11 cellular contexts compared by ENCODE assay signal in genomic region chr10:102252508-102252907, GRCh38. TPM values are rescaled to one million over a fixed set of nuclear protein-coding genes. Genes with fewer than 3 reads are reported as not detected.
A peak's percentile ranks its signal among the peaks of the same experiment; 100 is the strongest.
DNase-seq lines count a peak whose midpoint lies in the region; ATAC-seq, FAIRE-seq and TF ChIP-seq lines count a peak whose summit lies in the region.
"Not testable (repeated sequence)": the region's sequence is repeated elsewhere in the genome, so short reads cannot be mapped to it uniquely, and the experiment has no call there.
"Had no signal": no experiment of that assay in that cellular context is flagged by ENCODE, and none has a peak within 500 bp of the region (broad histone marks: within the 10 kb centered on the region; RNA-seq: fewer than 3 reads in every experiment).

No MANE protein-coding gene starts in this region.

- H3K27me3 ChIP-seq in GM23248 (replicated peaks; ENCODE audit: insufficient read depth); endothelial cell of umbilical vein (ENCODE audit: control insufficient read depth in 2 of 2, insufficient read depth in 2 of 2, low read length in 2 of 2): not testable (repeated sequence)

- FAIRE-seq in A549 (lab: Jason Lieb, UNC); endothelial cell of umbilical vein (lab: Jason Lieb, UNC): not testable (repeated sequence)

- not testable (repeated sequence) for H3K4me2 ChIP-seq in A549; GM23248 (ENCODE audit: unreplicated experiment); endothelial cell of umbilical vein (ENCODE audit: insufficient read depth, low read length)

- in situ Hi-C loops in GM23248 (cut with MboI) = not testable (repeated sequence)

- peaks cover 100% of the 10 kb centered on the region for H3K79me2 ChIP-seq in GM23248 (ENCODE audit: insufficient read depth)
- peaks cover 94% of the 10 kb centered on the region for H3K79me2 ChIP-seq in endothelial cell of umbilical vein (ENCODE audit: control insufficient read depth, insufficient read depth, low read length)

- not testable (repeated sequence) for H3K27ac ChIP-seq in A549; endothelial cell of umbilical vein (ENCODE audit: insufficient read depth, low read depth, low read length)
- peak overlapping the region; percentile 41 for H3K27ac ChIP-seq in GM23248

- BruUV-seq in endothelial cell of umbilical vein (replicated peaks; lab: Mats Ljungman, UMichigan) = not testable (repeated sequence)

- POLR2A ChIA-PET in A549 (lab: Yijun Ruan, JAX); endothelial cell of umbilical vein (lab: Charles Lee): not testable (repeated sequence)

- not testable (repeated sequence) for H3K9me1 ChIP-seq in endothelial cell of umbilical vein (replicated peaks; ENCODE audit: control insufficient read depth, extremely low read depth, insufficient read depth, low read length)

- H3K4me3 ChIP-seq in A549; GM23248; endothelial cell of umbilical vein (replicated peaks in 1 of 3; ENCODE audit: insufficient read depth in 1 of 3, low read depth in 1 of 3, low read length in 3 of 3): not testable (repeated sequence)

- H3K36me3 ChIP-seq in GM23248 (ENCODE audit: low read depth); endothelial cell of umbilical vein (ENCODE audit: control insufficient read depth in 2 of 2, extremely low read depth in 1 of 2, insufficient read depth in 2 of 2, low read length in 2 of 2): not testable (repeated sequence)

- dilution Hi-C loops in endothelial cell of umbilical vein (cut with MboI; ENCODE audit: extremely low pct_ligation_motif_present, low sequenced_read_pairs) = not testable (repeated sequence)

- WGBS in A549 (ENCODE audit: missing lambda C conversion rate) = 81% methylated on average over 3 of the region's 3 CpGs
- WGBS in GM23248 (ENCODE audit: low coverage in 1 of 2, low lambda C conversion rate in 2 of 2, missing lambda C conversion rate in 2 of 2), 2 experiments = 89 to 93% methylated on average over 3 of the region's 3 CpGs

- not testable (repeated sequence) for TF ChIP-seq CTCF in A549 (IDR thresholded peaks at IDR 0.05); endothelial cell of umbilical vein (IDR thresholded peaks at IDR 0.05; ENCODE audit: extremely low read depth in 1 of 2, insufficient read depth in 1 of 2, low read depth in 1 of 2, low read length in 2 of 2)

- peaks cover 26% of the 10 kb centered on the region; the same call in 1 of the 2 replicates for H4K20me1 ChIP-seq in GM23248 (ENCODE audit: insufficient read depth)
- H4K20me1 ChIP-seq in endothelial cell of umbilical vein (replicated peaks; ENCODE audit: control insufficient read depth, extremely low read depth, insufficient read depth, low read length) = not testable (repeated sequence)

- intact Hi-C loops in endothelial cell of umbilical vein (cut with micrococcal nuclease) = not testable (repeated sequence)

- not testable (repeated sequence) for ATAC-seq in A549

- H3F3A ChIP-seq in GM23248 (ENCODE audit: insufficient read depth) = peaks cover 16% of the 10 kb centered on the region; the same call in 1 of the 2 replicates

- H3K4me1 ChIP-seq in A549; endothelial cell of umbilical vein (ENCODE audit: control insufficient read depth, extremely low read depth, insufficient read depth, low read length): not testable (repeated sequence)
- H3K4me1 ChIP-seq in GM23248 (ENCODE audit: insufficient read depth) = peaks cover 10% of the 10 kb centered on the region

- TF ChIP-seq POLR2A in A549 (IDR thresholded peaks at IDR 0.05; ENCODE audit: low read length); endothelial cell of umbilical vein (IDR thresholded peaks at IDR 0.05; ENCODE audit: low read depth, low read length): not testable (repeated sequence)

- DNase-seq in A549 (ENCODE audit: low read depth in 1 of 2, low spot score in 1 of 2); endothelial cell of umbilical vein (ENCODE audit: low read depth, low spot score): not testable (repeated sequence)
- DNase-seq in GM23248 (peak; percentile 24), M059J (ENCODE audit: low read depth) (peak; percentile 63), RPMI7951 (ENCODE audit: low read depth) (peak; percentile 43), amniotic epithelial cell (ENCODE audit: low read depth) (peak; percentile 66), kidney tubule cell (ENCODE audit: low spot score) (peak; percentile 30)

- H3K9me2 ChIP-seq in GM23248 (ENCODE audit: insufficient read depth) = not testable (repeated sequence)

- H3K9me3 ChIP-seq in A549; GM23248 (ENCODE audit: low read depth); endothelial cell of umbilical vein (replicated peaks; ENCODE audit: control insufficient read depth, insufficient read depth, low read length): not testable (repeated sequence)

- H2AFZ ChIP-seq in GM23248; endothelial cell of umbilical vein (ENCODE audit: low read depth, low read length): not testable (repeated sequence)

- CTCF ChIA-PET in A549 (lab: Yijun Ruan, JAX) = interaction anchor here (0.7 to 10.7 kb wide), 4 partner anchors 12 to 147 kb away, joined by 3 to 116 read pairs (median 10); partner anchors contain the start of gene ELOVL3
- CTCF ChIA-PET in endothelial cell of umbilical vein (lab: Charles Lee) = interaction anchor here (0.8 to 3.7 kb wide), 5 partner anchors 22 to 100 kb away, joined by 3 to 16 read pairs (median 8); no protein-coding TSS in a partner anchor

- TF ChIP-seq RAD21 in A549 (conservative IDR thresholded peaks at IDR 0.05 in 1 of 2, IDR thresholded peaks at IDR 0.05 in 1 of 2) = not testable (repeated sequence)

- not testable (repeated sequence) for H3K9ac ChIP-seq in GM23248; endothelial cell of umbilical vein (replicated peaks; ENCODE audit: extremely low read depth, insufficient read depth, low read length)

- TF ChIP-seq EP300 in A549 (IDR thresholded peaks at IDR 0.05) = not testable (repeated sequence)

RNA-seq across cellular contexts. Expression of gene GBF1, which starts 7.2 kb away (rescaled TPM):
- polyA plus RNA-seq in A549 (2011; rRNA removed) (21.3 and 34.7 TPM in 2 replicates), A549 (2017; fragmentation: RNase III; extraction: RNeasy Plus Mini Kit Qiagen cat#74134 plus additional on column Dnase treatment) (20.4 to 22.2 TPM (median 22.1 TPM) in 3 replicates), GM23248 (2016; fragmentation: Nextera tagmentation; extraction: Ambion mirVana) (28.1 and 29.8 TPM in 2 replicates), endothelial cell of umbilical vein (20.3 and 26.0 TPM in 2 replicates)
- 11.0 and 14.2 TPM in 2 replicates for polyA plus RNA-seq in A549 (2012; cell fraction: cytosol; rRNA removed)
- 40.9 and 47.8 TPM in 2 replicates for polyA plus RNA-seq in A549 (2012; cell fraction: nucleus; rRNA removed)
- polyA minus RNA-seq in A549 (2011; rRNA and poly(A)+ RNA removed) = 79.2 and 86.6 TPM in 2 replicates
- 43.9 and 48.7 TPM in 2 replicates for total RNA-seq in GM23248 (2014; rRNA removed; shearing (Covaris generic))
- total RNA-seq in M059J (2014; rRNA removed; shearing (Covaris generic)) = 34.4 and 54.7 TPM in 2 replicates
- 23.9 and 31.0 TPM in 2 replicates for total RNA-seq in RPMI7951 (2014; rRNA removed; shearing (Covaris generic))
- total RNA-seq in endothelial cell of umbilical vein = 45.7 and 49.7 TPM in 2 replicates
- polyA plus RNA-seq in endothelial cell of umbilical vein (2011; cell fraction: cytosol; rRNA removed) = 19.9 and 21.9 TPM in 2 replicates
- polyA plus RNA-seq in endothelial cell of umbilical vein (2011; cell fraction: nucleus; rRNA removed) = 59.6 and 72.0 TPM in 2 replicates
- polyA plus RNA-seq in endothelial cell of umbilical vein (2012) = 38.7 and 46.4 TPM in 2 replicates
- polyA minus RNA-seq in endothelial cell of umbilical vein = 66.8 and 73.4 TPM in 2 replicates
- 23.2 TPM for polyA minus RNA-seq in endothelial cell of umbilical vein (2011; cell fraction: cytosol; rRNA and poly(A)+ RNA removed)
- 57.3 and 79.2 TPM in 2 replicates for polyA minus RNA-seq in endothelial cell of umbilical vein (2011; cell fraction: nucleus; rRNA and poly(A)+ RNA removed)

RNA-seq across cellular contexts. Expression of gene PITX3, which starts 11.2 kb away (rescaled TPM):
- not detected in 2 replicates for polyA plus RNA-seq in A549 (2011; rRNA removed)
- 0.09 and 0.18 TPM in 2 replicates for polyA plus RNA-seq in A549 (2012; cell fraction: cytosol; rRNA removed)
- 0.31 TPM in 1 of 2 replicates, not detected in the other for polyA plus RNA-seq in A549 (2012; cell fraction: nucleus; rRNA removed)
- 0.09 TPM in 1 of 3 replicates, not detected in the others for polyA plus RNA-seq in A549 (2017; fragmentation: RNase III; extraction: RNeasy Plus Mini Kit Qiagen cat#74134 plus additional on column Dnase treatment)
- not detected in 2 replicates for polyA minus RNA-seq in A549 (2011; rRNA and poly(A)+ RNA removed)
- total RNA-seq in GM23248 (2014; rRNA removed; shearing (Covaris generic)) = not detected in 2 replicates
- not detected in 2 replicates for polyA plus RNA-seq in GM23248 (2016; fragmentation: Nextera tagmentation; extraction: Ambion mirVana)
- not detected in 2 replicates for total RNA-seq in M059J (2014; rRNA removed; shearing (Covaris generic))
- total RNA-seq in RPMI7951 (2014; rRNA removed; shearing (Covaris generic)) = not detected in 2 replicates
- total RNA-seq in endothelial cell of umbilical vein = not detected in 2 replicates
- polyA plus RNA-seq in endothelial cell of umbilical vein = not detected in 2 replicates
- polyA plus RNA-seq in endothelial cell of umbilical vein (2011; cell fraction: cytosol; rRNA removed) = not detected in 2 replicates
- polyA plus RNA-seq in endothelial cell of umbilical vein (2011; cell fraction: nucleus; rRNA removed) = not detected in 2 replicates
- polyA plus RNA-seq in endothelial cell of umbilical vein (2012) = not detected in 2 replicates
- not detected in 2 replicates for polyA minus RNA-seq in endothelial cell of umbilical vein
- polyA minus RNA-seq in endothelial cell of umbilical vein (2011; cell fraction: cytosol; rRNA and poly(A)+ RNA removed) = not detected
- not detected in 2 replicates for polyA minus RNA-seq in endothelial cell of umbilical vein (2011; cell fraction: nucleus; rRNA and poly(A)+ RNA removed)
- total RNA-seq: Caco-2; CD8-positive, alpha-beta memory T cell; GM23338; HT-29 had no signal
- polyA plus RNA-seq: CD8-positive, alpha-beta memory T cell had no signal

RNA-seq across cellular contexts. Expression of gene ELOVL3, which starts 26.4 kb away (rescaled TPM):
- polyA plus RNA-seq in A549 (2011; rRNA removed) (0.53 and 0.86 TPM in 2 replicates), A549 (2017; fragmentation: RNase III; extraction: RNeasy Plus Mini Kit Qiagen cat#74134 plus additional on column Dnase treatment) (0.22 to 0.41 TPM (median 0.30 TPM) in 3 replicates), GM23248 (2016; fragmentation: Nextera tagmentation; extraction: Ambion mirVana) (1.4 and 1.9 TPM in 2 replicates), endothelial cell of umbilical vein (not detected in 2 replicates)
- polyA plus RNA-seq in A549 (2012; cell fraction: cytosol; rRNA removed) = 0.29 and 0.49 TPM in 2 replicates
- polyA plus RNA-seq in A549 (2012; cell fraction: nucleus; rRNA removed) = 0.31 and 0.45 TPM in 2 replicates
- 0.39 and 0.74 TPM in 2 replicates for polyA minus RNA-seq in A549 (2011; rRNA and poly(A)+ RNA removed)
- total RNA-seq in GM23248 (2014; rRNA removed; shearing (Covaris generic)) = 1.9 TPM in 1 of 2 replicates, not detected in the other
- total RNA-seq in M059J (2014; rRNA removed; shearing (Covaris generic)) = 0.17 and 0.27 TPM in 2 replicates
- total RNA-seq in RPMI7951 (2014; rRNA removed; shearing (Covaris generic)) = 0.36 and 0.49 TPM in 2 replicates
- total RNA-seq in endothelial cell of umbilical vein = not detected in 2 replicates
- polyA plus RNA-seq in endothelial cell of umbilical vein (2011; cell fraction: cytosol; rRNA removed) = not detected in 2 replicates
- polyA plus RNA-seq in endothelial cell of umbilical vein (2011; cell fraction: nucleus; rRNA removed) = not detected in 2 replicates
- not detected in 2 replicates for polyA plus RNA-seq in endothelial cell of umbilical vein (2012)
- not detected in 2 replicates for polyA minus RNA-seq in endothelial cell of umbilical vein
- polyA minus RNA-seq in endothelial cell of umbilical vein (2011; cell fraction: cytosol; rRNA and poly(A)+ RNA removed) = not detected
- polyA minus RNA-seq in endothelial cell of umbilical vein (2011; cell fraction: nucleus; rRNA and poly(A)+ RNA removed) = not detected in 2 replicates
- total RNA-seq: CD8-positive, alpha-beta memory T cell had no signal
- polyA plus RNA-seq: CD8-positive, alpha-beta memory T cell; GM23338 had no signal
